12 cellular contexts compared by ENCODE assay signal in the genomic region with DNA sequence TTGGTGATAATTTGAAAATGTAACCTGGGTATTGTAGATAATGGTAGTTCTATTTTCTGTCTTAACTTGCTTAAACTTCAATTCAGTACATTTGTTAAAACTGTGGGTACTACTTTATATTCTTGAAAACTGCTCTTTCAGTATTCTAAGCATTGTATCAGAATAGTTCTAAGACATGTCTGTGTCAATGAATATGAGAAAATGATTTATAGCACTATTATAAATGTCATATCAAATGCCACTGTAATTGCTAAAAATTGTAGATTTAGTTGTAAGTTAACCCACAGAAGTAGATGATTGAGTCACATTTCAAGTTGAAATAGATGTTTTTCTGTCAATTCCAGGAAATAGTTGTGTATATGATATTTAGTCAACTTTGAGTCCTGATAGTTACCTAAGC. TPM values are rescaled to one million over a fixed set of nuclear protein-coding genes. Genes with fewer than 3 reads are reported as not detected.
DNase-seq lines count a peak whose midpoint lies in the region; ATAC-seq, FAIRE-seq and TF ChIP-seq lines count a peak whose summit lies in the region.
"Had no signal": no experiment of that assay in that cellular context is flagged by ENCODE, and none has a peak within 500 bp of the region (broad histone marks: within the 10 kb centered on the region; RNA-seq: fewer than 3 reads in every experiment).

No MANE protein-coding gene starts in this region.

- H3K4me3 ChIP-seq in BE2C (ENCODE audit: low read depth, low read length) (peak overlapping the region; percentile 86), astrocyte of the cerebellum (ENCODE audit: low read depth, low read length) (peak overlapping the region; percentile 76)

- no peaks in the 10 kb centered on the region for H3K27me3 ChIP-seq in BE2C

- H3K4me3 Mint-ChIP-seq in mesothelial cell of epicardium = peak overlapping the region; percentile 89

- H3K4me1 Mint-ChIP-seq in mesothelial cell of epicardium = peaks cover 44% of the 10 kb centered on the region

- H3K36me3 ChIP-seq in BE2C = peaks cover 8% of the 10 kb centered on the region

- in situ Hi-C loops in astrocyte of the cerebellum (cut with HindIII; ENCODE audit: low sequenced_read_pairs) = no loop called here

- TF ChIP-seq CTCF in BE2C (IDR thresholded peaks at IDR 0.05; ENCODE audit: low read depth, low read length) (no peak), astrocyte of the cerebellum (IDR thresholded peaks at IDR 0.05; ENCODE audit: low read depth, low read length, missing control alignments) (no peak), mesothelial cell of epicardium (IDR thresholded peaks at IDR 0.05; ENCODE audit: unreplicated experiment) (no peak)

- no peak for ATAC-seq in HG02610 (IDR thresholded peaks at IDR 0.05; ENCODE audit: unreplicated experiment)
- no peak for ATAC-seq in HG02852 (IDR thresholded peaks at IDR 0.05; ENCODE audit: unreplicated experiment)
- ATAC-seq in GM19397 (IDR thresholded peaks at IDR 0.05; ENCODE audit: unreplicated experiment) = no peak

- peak; percentile 90 for FAIRE-seq in HTR-8/SVneo (lab: Jason Lieb, UNC)

- H3K27me3 Mint-ChIP-seq in mesothelial cell of epicardium (ENCODE audit: low read depth) = no peaks in the 10 kb centered on the region

- H3K9me3 Mint-ChIP-seq in mesothelial cell of epicardium = no peaks in the 10 kb centered on the region

- peaks cover 7% of the 10 kb centered on the region for H3K36me3 Mint-ChIP-seq in mesothelial cell of epicardium

- H3K9me3 ChIP-seq in BE2C = no peaks in the 10 kb centered on the region

- no peaks in the 10 kb centered on the region for H3K4me1 ChIP-seq in BE2C

- DNase-seq in BE2C = no peak
- no peak for DNase-seq in HTR-8/SVneo (ENCODE audit: insufficient read length, low spot score)
- DNase-seq in astrocyte of the cerebellum (ENCODE audit: low read depth) = no peak
- no peak for DNase-seq in mesothelial cell of epicardium (ENCODE audit: low spot score in 2 of 2, unreplicated experiment in 2 of 2)
- DNase-seq in DMS79 treated with DMSO at 0.1 percent for 48 hours (lab: John Stamatoyannopoulos, UW) = no peak
- DNase-seq: cerebellar nuclear complex, EL, midbrain, NCI-H187 treated with DMSO at 0.1 percent for 48 hours had no signal

- no peak overlapping the region for H3K27ac Mint-ChIP-seq in mesothelial cell of epicardium

RNA-seq across cellular contexts. Expression of gene NAA30, which starts 2.4 kb away (rescaled TPM):
- polyA plus RNA-seq in BE2C (2012; ENCODE audit: insufficient read depth, insufficient read length, low read depth) = 13.5 TPM
- total RNA-seq in mesothelial cell of epicardium = 19.2 TPM in 3 replicates
